17 cellular contexts compared by ENCODE assay signal in the genomic region with DNA sequence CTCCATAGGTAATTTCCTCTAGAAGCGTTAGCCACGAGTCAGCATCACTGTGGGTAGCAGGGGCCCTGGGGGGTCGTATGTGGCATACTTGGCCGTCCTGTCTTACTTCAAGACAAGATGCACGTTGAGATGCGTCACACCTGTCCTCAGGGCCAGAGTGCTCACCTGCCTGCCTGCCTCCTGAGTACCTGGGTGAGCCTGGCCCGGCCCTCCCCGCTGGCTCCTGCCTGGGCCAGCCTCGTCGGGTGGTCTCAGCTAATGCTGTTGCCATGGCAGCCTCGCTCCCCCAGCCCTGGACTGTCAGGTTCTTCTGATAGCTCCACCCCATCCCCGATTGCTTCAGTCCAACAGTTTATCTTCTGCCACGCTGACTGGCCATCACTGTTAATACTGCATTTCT.
"Had no signal": no experiment of that assay in that cellular context is flagged by ENCODE, and none has a peak within 500 bp of the region (broad histone marks: within the 10 kb centered on the region; RNA-seq: fewer than 3 reads in every experiment).

No MANE protein-coding gene starts in this region.

- H3K27ac ChIP-seq: left ventricle myocardium inferior, right atrium auricular region, spleen, tibial nerve had no signal

- ATAC-seq: activated CD4-positive, alpha-beta T cell treated with anti-CD3 and anti-CD28 coated beads for 36 hours had no signal

- H3K4me1 ChIP-seq: left ventricle myocardium inferior, right atrium auricular region, spleen, tibial nerve had no signal

- DNase-seq: activated CD4-positive, alpha-beta T cell treated with anti-CD3 and anti-CD28 coated beads, Interleukin-2, amount 50 U/mL, for 4 hours; activated CD4-positive, CD25-positive, alpha-beta regulatory T cell; activated CD8-positive, alpha-beta memory T cell treated with anti-CD3 and anti-CD28 coated beads, Interleukin-2, amount 50 U/mL, for 48 hours; activated gamma-delta T cell treated with Interleukin-2 at 50 U/mL for 16 hours; activated naive CD4-positive, alpha-beta T cell treated with anti-CD3 and anti-CD28 coated beads, Interleukin-2, amount 50 U/mL, for 16 hours; activated T-cell treated with anti-CD3 and anti-CD28 coated beads, Interleukin-2, amount 50 U/mL, for 24 hours; amniotic stem cell; central memory CD4-positive, alpha-beta T cell; effector CD4-positive, alpha-beta T cell; left ventricle myocardium inferior; naive B cell; spleen; stimulated activated naive CD4-positive, alpha-beta T cell; T-helper 1 cell had no signal

- H3K27me3 ChIP-seq: right atrium auricular region, spleen, tibial nerve had no signal

- H3K4me3 ChIP-seq: left ventricle myocardium inferior, right atrium auricular region, spleen, tibial nerve had no signal
